ENCODE assay signal across 1 cellular context in the genomic region with DNA sequence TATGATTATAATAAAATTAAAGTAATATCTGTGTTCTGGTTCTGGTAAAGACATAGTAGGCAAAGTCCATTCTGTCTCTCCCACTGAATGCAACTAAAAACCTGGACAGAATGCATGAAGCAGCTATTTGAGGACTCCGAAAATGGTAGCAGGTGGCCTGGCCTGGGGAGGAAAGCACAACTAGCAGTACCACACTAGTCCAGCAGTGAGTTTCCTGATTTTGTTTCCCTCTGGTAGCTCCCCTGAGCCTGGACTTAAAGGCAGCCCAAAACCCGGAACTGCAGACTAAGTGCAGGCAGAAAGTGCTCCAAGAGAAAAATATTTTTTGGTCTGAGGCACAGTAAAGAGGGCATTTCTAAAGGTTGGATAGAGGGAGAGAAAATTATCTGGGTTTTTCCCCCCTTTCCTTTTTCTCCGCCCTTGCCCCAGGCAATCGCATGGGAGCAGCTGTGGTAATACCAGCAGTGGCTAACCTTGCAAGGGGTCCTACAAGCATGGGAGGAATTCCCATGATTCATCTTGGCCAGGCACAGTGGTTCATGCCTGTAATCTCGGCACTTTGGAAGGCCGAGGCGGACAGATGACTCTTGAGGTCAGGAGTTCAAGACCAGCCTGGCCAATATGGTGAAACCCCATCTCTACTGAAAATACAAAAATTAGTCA.
TF ChIP-seq lines count a peak whose summit lies in the region.

No MANE protein-coding gene starts in this region.

TF ChIP-seq in WTC11, 78 proteins besides CTCF, POLR2A, EP300 and RAD21 (continued from another document):
- TF ChIP-seq, protein P1, sequence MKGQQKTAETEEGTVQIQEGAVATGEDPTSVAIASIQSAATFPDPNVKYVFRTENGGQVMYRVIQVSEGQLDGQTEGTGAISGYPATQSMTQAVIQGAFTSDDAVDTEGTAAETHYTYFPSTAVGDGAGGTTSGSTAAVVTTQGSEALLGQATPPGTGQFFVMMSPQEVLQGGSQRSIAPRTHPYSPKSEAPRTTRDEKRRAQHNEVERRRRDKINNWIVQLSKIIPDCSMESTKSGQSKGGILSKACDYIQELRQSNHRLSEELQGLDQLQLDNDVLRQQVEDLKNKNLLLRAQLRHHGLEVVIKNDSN (CRISPR knock-in tag; IDR thresholded peaks at IDR 0.05): no peak
- TF ChIP-seq ZNF232 (CRISPR knock-in tag; IDR thresholded peaks at IDR 0.05): no peak
- TF ChIP-seq MYBL2 (CRISPR knock-in tag; IDR thresholded peaks at IDR 0.05): no peak
- no peak for TF ChIP-seq OVOL2 (CRISPR knock-in tag; IDR thresholded peaks at IDR 0.05; ENCODE audit: borderline replicate concordance)
- TF ChIP-seq NFYB (CRISPR knock-in tag; conservative IDR thresholded peaks at IDR 0.05; ENCODE audit: low read depth): no peak
- no peak for TF ChIP-seq TEAD4 (CRISPR knock-in tag; IDR thresholded peaks at IDR 0.05)
- no peak for TF ChIP-seq FOXK1 (CRISPR knock-in tag; IDR thresholded peaks at IDR 0.05)
